13 cellular contexts compared by ENCODE assay signal in the genomic region with DNA sequence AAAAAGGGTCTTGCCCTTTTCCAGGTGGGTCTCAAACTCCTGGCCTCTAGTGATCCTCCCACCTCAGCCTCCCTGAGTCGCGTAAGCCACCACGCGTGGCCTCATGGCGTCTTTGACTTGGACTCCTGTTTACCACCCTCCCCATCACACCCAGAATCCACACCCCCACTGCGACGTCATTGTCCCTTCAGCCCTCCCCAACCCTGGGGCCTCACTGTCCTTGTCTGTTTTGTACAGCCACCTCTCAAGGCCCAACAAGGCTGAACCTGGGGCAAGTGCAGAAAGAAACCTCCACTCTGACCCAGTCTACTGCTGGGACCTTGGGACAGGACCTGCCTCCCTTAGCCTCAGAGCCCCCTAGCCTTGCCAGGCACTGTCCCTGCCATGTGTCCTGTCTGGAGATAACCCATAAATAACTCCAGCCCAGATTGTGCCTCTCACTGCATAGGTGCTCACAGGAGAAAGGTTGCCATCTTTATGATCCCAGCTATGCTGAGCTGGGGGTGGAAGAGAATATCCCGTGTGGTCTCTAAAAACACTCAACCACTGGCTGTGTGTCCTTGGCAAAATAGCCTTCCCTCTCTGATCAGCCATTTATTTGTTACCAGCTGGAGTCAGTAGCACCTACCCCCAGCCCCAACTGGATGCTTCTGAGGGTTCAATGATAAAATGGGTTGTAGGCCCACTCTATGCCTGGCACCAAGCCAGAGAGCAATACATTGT. TPM values are rescaled to one million over a fixed set of nuclear protein-coding genes. Genes with fewer than 3 reads are reported as not detected.
A peak's percentile ranks its signal among the peaks of the same experiment; 100 is the strongest.
DNase-seq lines count a peak whose midpoint lies in the region; ATAC-seq and TF ChIP-seq lines count a peak whose summit lies in the region.
"Had no signal": no experiment of that assay in that cellular context is flagged by ENCODE, and none has a peak within 500 bp of the region (broad histone marks: within the 10 kb centered on the region; RNA-seq: fewer than 3 reads in every experiment).

No MANE protein-coding gene starts in this region.

- no peaks in the 10 kb centered on the region for H3K27me3 Mint-ChIP-seq in activated CD8-positive, alpha-beta memory T cell treated with anti-CD3 and anti-CD28 coated beads, Interleukin-2, amount 10 ng/mL, durations not matched to agents 7 days and 5 days
- H3K27me3 Mint-ChIP-seq: activated naive CD4-positive, alpha-beta T cell treated with anti-CD3 and anti-CD28 coated beads, Interleukin-2, amount 10 ng/mL, durations not matched to agents 7 days and 5 days had no signal

- TF ChIP-seq EP300 in transverse colon (IDR thresholded peaks at IDR 0.05; ENCODE audit: low read depth): no peak

- TF ChIP-seq POLR2A in Peyer's patch (IDR thresholded peaks at IDR 0.05) (no peak), transverse colon (IDR thresholded peaks at IDR 0.05) (no peak)

- H3K36me3 Mint-ChIP-seq in activated CD8-positive, alpha-beta memory T cell treated with anti-CD3 and anti-CD28 coated beads, Interleukin-2, amount 10 ng/mL, durations not matched to agents 7 days and 5 days: peaks cover 11% of the 10 kb centered on the region

- H3K9me3 ChIP-seq in Peyer's patch (no peaks in the 10 kb centered on the region), transverse colon (no peaks in the 10 kb centered on the region)

- H3K4me3 ChIP-seq in Peyer's patch (no peak overlapping the region), transverse colon (no peak overlapping the region)

- peak; percentile 41 for DNase-seq in activated CD8-positive, alpha-beta memory T cell treated with anti-CD3 and anti-CD28 coated beads, Interleukin-2, amount 10 ng/mL, durations not matched to agents 7 days and 5 days
- no peak for DNase-seq in activated CD8-positive, alpha-beta memory T cell treated with anti-CD3 and anti-CD28 coated beads, Interleukin-2, amount 50 U/mL, for 48 hours
- DNase-seq in Peyer's patch (peak in 2 of 3 donors; percentile 54 to 76), left ventricle myocardium superior (no peak), transverse colon (no peak), NCI-H1092 (lab: John Stamatoyannopoulos, UW) (no peak), dermis blood vessel endothelial cell (no peak), KG1 (lab: John Stamatoyannopoulos, UW) (no peak)
- DNase-seq: activated naive CD4-positive, alpha-beta T cell treated with anti-CD3 and anti-CD28 coated beads, Interleukin-2, amount 10 ng/mL, durations not matched to agents 7 days and 5 days; cortex of kidney; foreskin fibroblast; kidney glomerular epithelial cell; NCI-H226 had no signal

- no peaks in the 10 kb centered on the region for H3K27me3 ChIP-seq in Peyer's patch
- H3K27me3 ChIP-seq in transverse colon: no peaks in the 10 kb centered on the region

- no peak overlapping the region for H3K4me3 Mint-ChIP-seq in activated CD8-positive, alpha-beta memory T cell treated with anti-CD3 and anti-CD28 coated beads, Interleukin-2, amount 10 ng/mL, durations not matched to agents 7 days and 5 days
- H3K4me3 Mint-ChIP-seq: activated naive CD4-positive, alpha-beta T cell treated with anti-CD3 and anti-CD28 coated beads, Interleukin-2, amount 10 ng/mL, durations not matched to agents 7 days and 5 days had no signal

- no peaks in the 10 kb centered on the region for H3K9me3 Mint-ChIP-seq in activated CD8-positive, alpha-beta memory T cell treated with anti-CD3 and anti-CD28 coated beads, Interleukin-2, amount 10 ng/mL, durations not matched to agents 7 days and 5 days (ENCODE audit: low read depth)
- H3K9me3 Mint-ChIP-seq: activated naive CD4-positive, alpha-beta T cell treated with anti-CD3 and anti-CD28 coated beads, Interleukin-2, amount 10 ng/mL, durations not matched to agents 7 days and 5 days had no signal

- no peak for TF ChIP-seq CTCF in Peyer's patch (IDR thresholded peaks at IDR 0.05)
- TF ChIP-seq CTCF in transverse colon (IDR thresholded peaks at IDR 0.05): no peak

- no peak overlapping the region for H3K27ac Mint-ChIP-seq in activated CD8-positive, alpha-beta memory T cell treated with anti-CD3 and anti-CD28 coated beads, Interleukin-2, amount 10 ng/mL, durations not matched to agents 7 days and 5 days
- H3K27ac Mint-ChIP-seq: activated naive CD4-positive, alpha-beta T cell treated with anti-CD3 and anti-CD28 coated beads, Interleukin-2, amount 10 ng/mL, durations not matched to agents 7 days and 5 days had no signal

- CTCF ChIA-PET in activated CD8-positive, alpha-beta memory T cell treated with anti-CD3 and anti-CD28 coated beads, Interleukin-2, amount 10 ng/mL, durations not matched to agents 7 days and 5 days (lab: Charles Lee): interaction anchor here (0.7 to 3.4 kb wide), 3 partner anchors 10 to 88 kb away, joined by 3 to 31 read pairs (median 6); no protein-coding TSS in a partner anchor

- peak overlapping the region in 3 of 4 donors; percentile 75 to 91 (median 81) for H3K27ac ChIP-seq in Peyer's patch
- peak overlapping the region; percentile 42 to 84 (median 64) for H3K27ac ChIP-seq in transverse colon

- H3K36me3 ChIP-seq in Peyer's patch: peaks cover 0 to 30% (median 0%) of the 10 kb centered on the region in 3 donors
- H3K36me3 ChIP-seq in transverse colon: peaks cover 0 to 10% (median 5%) of the 10 kb centered on the region in 4 donors

- in situ Hi-C loops in transverse colon (cut with MboI; ENCODE audit: low pct_ligation_motif_present in 1 of 4, low pct_unique_long_range_greater_than_20kb in 1 of 4, low sequenced_read_pairs in 3 of 4): no loop called here

- H3K4me1 Mint-ChIP-seq in activated CD8-positive, alpha-beta memory T cell treated with anti-CD3 and anti-CD28 coated beads, Interleukin-2, amount 10 ng/mL, durations not matched to agents 7 days and 5 days: peaks cover 25% of the 10 kb centered on the region

- no peak for ATAC-seq in activated CD8-positive, alpha-beta memory T cell treated with anti-CD3 and anti-CD28 coated beads, Interleukin-2, amount 10 ng/mL, durations not matched to agents 7 days and 5 days
- ATAC-seq in left ventricle myocardium superior: peak; percentile 19

- intact Hi-C loops in left ventricle myocardium superior (cut with micrococcal nuclease): no loop called here
- intact Hi-C loops in transverse colon (cut with DNase I; ENCODE audit: low total_unique reads): no loop called here

- 50 to 81% methylated on average over 1 to 8 of the region's 8 CpGs for WGBS in transverse colon (ENCODE audit: low coverage in 1 of 2), 2 donors

- H3K4me1 ChIP-seq in Peyer's patch (peaks cover 0 to 24% (median 12%) of the 10 kb centered on the region in 4 donors), transverse colon (peaks cover 4 to 27% (median 18%) of the 10 kb centered on the region in 4 donors)

RNA-seq across cellular contexts. Expression of a gene that starts 1.8 kb away (rescaled TPM):
- 10 to 100 TPM; 57.1 to 66.2 TPM for total RNA-seq in activated CD8-positive, alpha-beta memory T cell treated with anti-CD3 and anti-CD28 coated beads, Interleukin-2, amount 10 ng/mL, durations not matched to agents 7 days and 5 days
- total RNA-seq in Peyer's patch: 100 to 1,000 TPM in 1 of 4 donors, 10 to 100 TPM in 3; 54.9 to 109 (median 60.7) TPM
- total RNA-seq in left ventricle myocardium superior: 20.6 TPM
- 10 to 100 TPM in 3 of 4 donors, 1 to 10 TPM in 1; 10.0 to 50.8 (median 32.8) TPM for total RNA-seq in transverse colon
- 8.0 and 8.5 TPM in 2 replicates for total RNA-seq in dermis blood vessel endothelial cell

RNA-seq across cellular contexts. Expression of a gene that starts 18.8 kb away (rescaled TPM):
- 10 to 100 TPM in 1 of 2 experiments, 1 to 10 TPM in 1; 8.0 to 11.2 TPM for total RNA-seq in activated CD8-positive, alpha-beta memory T cell treated with anti-CD3 and anti-CD28 coated beads, Interleukin-2, amount 10 ng/mL, durations not matched to agents 7 days and 5 days
- total RNA-seq in Peyer's patch (10 to 100 TPM; 19.7 to 45.4 (median 28.2) TPM), left ventricle myocardium superior (29.6 TPM), transverse colon (100 to 1,000 TPM in 1 of 4 donors, 10 to 100 TPM in 3; 30.5 to 135 (median 31.2) TPM), dermis blood vessel endothelial cell (4.8 and 9.7 TPM in 2 replicates)

RNA-seq across cellular contexts. Expression of a gene that starts 21.3 kb away (rescaled TPM):
- 10 to 100 TPM in 1 of 2 experiments, 1 to 10 TPM in 1; 8.2 to 12.9 TPM for total RNA-seq in activated CD8-positive, alpha-beta memory T cell treated with anti-CD3 and anti-CD28 coated beads, Interleukin-2, amount 10 ng/mL, durations not matched to agents 7 days and 5 days
- 10 to 100 TPM in 3 of 4 donors, 1 to 10 TPM in 1; 4.1 to 19.6 (median 16.0) TPM for total RNA-seq in Peyer's patch
- total RNA-seq in left ventricle myocardium superior: 9.0 TPM
- total RNA-seq in transverse colon: 10 to 100 TPM in 3 of 4 donors, 1 to 10 TPM in 1; 1.6 to 22.3 (median 12.6) TPM
- 15.3 and 19.3 TPM in 2 replicates for total RNA-seq in dermis blood vessel endothelial cell

RNA-seq across cellular contexts. Expression of a gene that starts 32.1 kb away (rescaled TPM):
- 1 to 10 TPM; 3.5 to 3.7 TPM for total RNA-seq in activated CD8-positive, alpha-beta memory T cell treated with anti-CD3 and anti-CD28 coated beads, Interleukin-2, amount 10 ng/mL, durations not matched to agents 7 days and 5 days
- 1 to 10 TPM in 3 of 4 donors, not detected in 1; 6.1 to 9.5 (median 8.3) TPM for total RNA-seq in Peyer's patch
- total RNA-seq in left ventricle myocardium superior: 35.5 TPM
- 1 to 10 TPM in 3 of 4 donors, not detected in 1; 2.2 to 8.6 (median 3.8) TPM for total RNA-seq in transverse colon
- total RNA-seq in dermis blood vessel endothelial cell: 0.17 and 0.93 TPM in 2 replicates

RNA-seq across cellular contexts. Expression of a gene that starts 54.5 kb away (rescaled TPM):
- under 1 TPM; 0.14 to 0.23 TPM for total RNA-seq in activated CD8-positive, alpha-beta memory T cell treated with anti-CD3 and anti-CD28 coated beads, Interleukin-2, amount 10 ng/mL, durations not matched to agents 7 days and 5 days
- total RNA-seq in Peyer's patch (1 to 10 TPM in 3 of 4 donors, not detected in 1; 3.9 to 8.3 (median 8.3) TPM), left ventricle myocardium superior (1.2 TPM), transverse colon (10 to 100 TPM in 2 of 4 donors, 1 to 10 TPM in 2; 3.0 to 18.3 (median 7.7) TPM), dermis blood vessel endothelial cell (0.28 and 0.51 TPM in 2 replicates)

Comparison
In these comparisons a context has a peak if more than half of its experiments do, and no peak if none do; other contexts are left out.
1. DNase-seq: peak in activated CD8-positive, alpha-beta memory T cell treated with anti-CD3 and anti-CD28 coated beads, Interleukin-2, amount 10 ng/mL, durations not matched to agents 7 days and 5 days (single experiment) and Peyer's patch (2 of 3); none in activated CD8-positive, alpha-beta memory T cell treated with anti-CD3 and anti-CD28 coated beads, Interleukin-2, amount 50 U/mL, for 48 hours (single experiment), left ventricle myocardium superior (single experiment), transverse colon (single experiment), NCI-H1092 (single experiment), dermis blood vessel endothelial cell (single experiment) and KG1 (single experiment).